Comparison of ENCODE assay signal across 7 cellular contexts in the genomic region with DNA sequence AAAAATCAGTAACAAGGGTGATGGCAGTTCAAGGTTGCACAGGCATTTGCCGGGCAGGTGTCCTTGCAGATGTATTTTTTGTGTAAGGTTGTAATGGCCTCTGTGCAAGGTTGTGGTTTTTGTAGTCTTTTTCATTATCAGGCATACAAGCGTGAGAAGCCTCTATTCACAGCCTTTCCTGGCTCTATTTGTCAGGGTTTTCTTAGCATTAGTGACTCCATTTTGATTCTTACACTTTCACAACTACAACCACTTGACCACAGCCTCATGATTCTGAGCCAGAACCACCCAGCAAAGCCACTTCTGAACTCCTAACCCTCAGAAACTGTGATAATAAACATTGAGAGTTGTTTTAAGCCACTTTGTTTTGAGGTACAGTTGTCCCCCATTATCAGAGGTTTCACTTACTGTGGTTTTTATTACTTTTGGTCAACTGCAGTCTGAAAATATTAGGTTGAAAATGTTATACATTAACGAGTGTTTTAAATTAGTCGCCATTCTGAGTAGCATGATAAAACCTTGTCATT.
"Had no signal": no experiment of that assay in that cellular context is flagged by ENCODE, and none has a peak within 500 bp of the region (broad histone marks: within the 10 kb centered on the region; RNA-seq: fewer than 3 reads in every experiment).

No MANE protein-coding gene starts in this region.

- DNase-seq: GDM1, GF-D8 had no signal

- FAIRE-seq: G401.6, GM12891, GM12892, GM18507, GM19239 had no signal
